9 cellular contexts compared by ENCODE assay signal in genomic region chr3:7171493-7171892, GRCh38.
"Had no signal": no experiment of that assay in that cellular context is flagged by ENCODE, and none has a peak within 500 bp of the region (broad histone marks: within the 10 kb centered on the region; RNA-seq: fewer than 3 reads in every experiment).

No MANE protein-coding gene starts in this region.

- H3K36me3 ChIP-seq: HAP-1 had no signal

- H3K9me3 ChIP-seq: HAP-1 had no signal

- H3K27ac ChIP-seq: GM23248, HL-60 had no signal

- H3K36me3 Mint-ChIP-seq: IgD-negative memory B cell had no signal

- H3K4me3 ChIP-seq: GM23248, HAP-1 had no signal

- H3K27me3 Mint-ChIP-seq: IgD-negative memory B cell had no signal

- H3K4me1 Mint-ChIP-seq: IgD-negative memory B cell had no signal

- H3K27ac Mint-ChIP-seq: HFFc6, IgD-negative memory B cell had no signal

- DNase-seq: GM23248, GOT3, H7, HFFc6 had no signal

- H3K4me3 Mint-ChIP-seq: HFFc6, IgD-negative memory B cell had no signal

- H3K4me1 ChIP-seq: HAP-1 had no signal

- ATAC-seq: HCT116, HepG2 had no signal
